Comparison of ENCODE assay signal across 8 cellular contexts in the genomic region with DNA sequence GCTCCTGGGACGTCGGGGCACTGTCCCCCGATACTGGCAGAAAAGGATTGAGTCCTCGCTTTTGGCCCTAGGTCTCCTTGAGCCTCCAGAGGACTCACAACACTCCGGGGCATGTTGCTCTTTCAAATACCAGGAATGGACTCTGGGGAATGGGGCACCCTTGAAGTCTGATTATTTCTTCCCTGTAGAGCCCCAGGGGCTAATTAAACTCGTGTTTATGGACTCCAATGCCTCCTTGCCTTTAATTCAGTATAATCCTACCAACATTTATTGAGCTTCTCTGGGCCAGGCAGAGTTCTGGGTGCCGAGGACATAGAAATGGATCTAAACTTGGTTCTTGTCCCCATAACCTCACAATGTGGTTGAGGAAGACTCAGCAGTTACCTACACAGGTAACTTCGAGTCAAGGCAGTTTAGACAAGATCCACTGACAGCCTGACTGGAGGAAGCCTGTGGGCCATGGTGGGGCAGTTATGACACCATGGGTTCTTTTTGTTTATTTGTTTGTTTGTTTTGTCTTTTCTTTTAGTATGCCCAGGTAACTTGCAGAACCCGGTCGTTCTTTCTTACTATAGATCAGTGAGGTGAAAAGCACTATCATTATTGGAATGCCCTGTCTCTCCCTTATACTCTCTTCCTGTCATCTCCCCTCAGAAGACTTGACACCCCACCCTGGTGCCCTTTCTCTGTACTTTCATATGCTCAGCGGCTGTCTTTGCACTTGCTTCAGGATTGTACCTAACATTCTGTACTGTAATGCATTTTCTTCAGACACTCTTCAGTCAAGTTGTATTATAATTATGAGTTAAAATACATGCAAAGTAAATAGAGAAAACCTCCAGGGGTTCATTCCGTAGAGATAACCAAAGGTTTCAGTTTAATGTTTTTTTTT. TPM values are rescaled to one million over a fixed set of nuclear protein-coding genes. Genes with fewer than 3 reads are reported as not detected.
DNase-seq lines count a peak whose midpoint lies in the region; ATAC-seq and TF ChIP-seq lines count a peak whose summit lies in the region.

No MANE protein-coding gene starts in this region.

- peak; percentile 52 for DNase-seq in DMS53 (lab: John Stamatoyannopoulos, UW)
- DNase-seq in DMS53 treated with DMSO at 0.1 percent for 48 hours (lab: John Stamatoyannopoulos, UW; ENCODE audit: unreplicated experiment): no peak
- peak; percentile 16 for DNase-seq in SW480 (ENCODE audit: low spot score)
- DNase-seq in epithelial cell of esophagus (ENCODE audit: low read depth): no peak
- peak; percentile 64 for DNase-seq in natural killer cell treated with Interleukin-12 subunit alpha and Interleukin-12 subunit beta and Interleukin-15 and Interleukin-18, amount 100 ng/mL, for 72 hours (ENCODE audit: low spot score)
- no peak for DNase-seq in GM19238 (ENCODE audit: insufficient read length, low spot score)
- no peak for DNase-seq in NCI-H774 (lab: John Stamatoyannopoulos, UW)

- peak overlapping the region; percentile 85 for H3K4me3 ChIP-seq in epithelial cell of esophagus (ENCODE audit: low read length)

- H3K36me3 Mint-ChIP-seq in natural killer cell treated with Interleukin-12 subunit alpha and Interleukin-12 subunit beta and Interleukin-15 and Interleukin-18, amount 100 ng/mL, for 72 hours: peaks cover 45% of the 10 kb centered on the region

- peak overlapping the region; percentile 100 for H3K27ac Mint-ChIP-seq in natural killer cell treated with Interleukin-12 subunit alpha and Interleukin-12 subunit beta and Interleukin-15 and Interleukin-18, amount 100 ng/mL, for 72 hours

- peak; percentile 1 for ATAC-seq in HG03108 (IDR thresholded peaks at IDR 0.05; ENCODE audit: unreplicated experiment)
- ATAC-seq in natural killer cell treated with Interleukin-12 subunit alpha and Interleukin-12 subunit beta and Interleukin-15 and Interleukin-18, amount 100 ng/mL, for 72 hours: no peak

- peaks cover 42 to 70% of the 10 kb centered on the region in 2 donors for H3K4me1 Mint-ChIP-seq in natural killer cell treated with Interleukin-12 subunit alpha and Interleukin-12 subunit beta and Interleukin-15 and Interleukin-18, amount 100 ng/mL, for 72 hours (ENCODE audit: low read depth in 2 of 2)

- H3K9me3 Mint-ChIP-seq in natural killer cell treated with Interleukin-12 subunit alpha and Interleukin-12 subunit beta and Interleukin-15 and Interleukin-18, amount 100 ng/mL, for 72 hours: no peaks in the 10 kb centered on the region

- H3K27me3 Mint-ChIP-seq in natural killer cell treated with Interleukin-12 subunit alpha and Interleukin-12 subunit beta and Interleukin-15 and Interleukin-18, amount 100 ng/mL, for 72 hours: no peaks in the 10 kb centered on the region

- peak overlapping the region; percentile 94 for H3K4me3 Mint-ChIP-seq in natural killer cell treated with Interleukin-12 subunit alpha and Interleukin-12 subunit beta and Interleukin-15 and Interleukin-18, amount 100 ng/mL, for 72 hours

- no peak for TF ChIP-seq CTCF in epithelial cell of esophagus (IDR thresholded peaks at IDR 0.05; ENCODE audit: insufficient read depth, low read depth, low read length, missing control alignments)

RNA-seq across cellular contexts. Expression of a gene that starts 3.2 kb away (rescaled TPM):
- total RNA-seq in natural killer cell treated with Interleukin-12 subunit alpha and Interleukin-12 subunit beta and Interleukin-15 and Interleukin-18, amount 100 ng/mL, for 72 hours: 100 to 1,000 TPM; 366 to 438 TPM

RNA-seq across cellular contexts. Expression of a gene that starts 47.4 kb away (rescaled TPM):
- 100 to 1,000 TPM; 104 to 124 TPM for total RNA-seq in natural killer cell treated with Interleukin-12 subunit alpha and Interleukin-12 subunit beta and Interleukin-15 and Interleukin-18, amount 100 ng/mL, for 72 hours

RNA-seq across cellular contexts. Expression of a gene that starts 47.7 kb away (rescaled TPM):
- total RNA-seq in natural killer cell treated with Interleukin-12 subunit alpha and Interleukin-12 subunit beta and Interleukin-15 and Interleukin-18, amount 100 ng/mL, for 72 hours: 10 to 100 TPM; 55.0 to 64.6 TPM

Comparison
In these comparisons a context has a peak if more than half of its experiments do, and no peak if none do; other contexts are left out.
1. DNase-seq: peak in DMS53 (single experiment), SW480 (single experiment) and natural killer cell treated with Interleukin-12 subunit alpha and Interleukin-12 subunit beta and Interleukin-15 and Interleukin-18, amount 100 ng/mL, for 72 hours (single experiment); none in DMS53 treated with DMSO at 0.1 percent for 48 hours (single experiment), epithelial cell of esophagus (single experiment), GM19238 (single experiment) and NCI-H774 (single experiment).